ENCODE assay signal across 1 cellular context in the genomic region with DNA sequence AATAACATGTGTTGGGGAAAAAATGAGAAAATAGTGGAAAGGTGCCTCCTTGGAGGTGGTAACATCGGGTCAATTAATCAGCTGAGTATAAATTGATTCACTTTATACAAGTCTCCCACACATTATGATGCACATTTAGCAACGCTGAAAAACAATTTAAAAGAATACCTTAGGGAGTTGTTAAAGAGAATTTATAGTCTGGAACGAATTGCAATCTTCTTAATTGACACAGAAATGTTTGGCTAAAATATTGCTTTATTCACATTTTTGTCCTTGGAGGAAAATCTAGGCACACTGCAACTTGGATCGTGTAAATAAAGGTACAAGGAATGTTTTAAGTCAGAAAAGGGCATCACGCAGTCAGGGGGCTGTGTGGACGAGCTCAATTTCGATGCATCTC.
TF ChIP-seq lines count a peak whose summit lies in the region.

No MANE protein-coding gene starts in this region.

TF ChIP-seq in H1, 55 proteins besides CTCF, POLR2A, EP300 and RAD21 (continued from another document):
- TF ChIP-seq CBX5 (IDR thresholded peaks at IDR 0.05; ENCODE audit: low read depth, low read length) (no peak), SIN3A (conservative IDR thresholded peaks at IDR 0.05 in 1 of 2, IDR thresholded peaks at IDR 0.05 in 1 of 2; ENCODE audit: low read depth in 1 of 2, low read length in 2 of 2) (no peak), SIX5 (IDR thresholded peaks at IDR 0.05; ENCODE audit: low read depth, low read length) (no peak), E2F6 (IDR thresholded peaks at IDR 0.05) (no peak)
